In genomic region chr15:89616228-89616627, GRCh38 we compare ENCODE assay signal across 24 cellular contexts. TPM values are rescaled to one million over a fixed set of nuclear protein-coding genes. Genes with fewer than 3 reads are reported as not detected.
DNase-seq lines count a peak whose midpoint lies in the region; ATAC-seq, FAIRE-seq and TF ChIP-seq lines count a peak whose summit lies in the region.
"Had no signal": no experiment of that assay in that cellular context is flagged by ENCODE, and none has a peak within 500 bp of the region (broad histone marks: within the 10 kb centered on the region; RNA-seq: fewer than 3 reads in every experiment).

No MANE protein-coding gene starts in this region.

- H3K27me3 ChIP-seq in HepG2 (ENCODE audit: control insufficient read depth in 1 of 2, insufficient read depth in 2 of 2, low read length in 2 of 2) (no peaks in the 10 kb centered on the region), right lobe of liver (no peaks in the 10 kb centered on the region), PC-3 (ENCODE audit: low read length) (no peaks in the 10 kb centered on the region)
- H3K27me3 ChIP-seq: BE2C, BLaER1 had no signal

- H3K79me2 ChIP-seq in HepG2 (ENCODE audit: insufficient read depth, low read length) (no peaks in the 10 kb centered on the region), PC-3 (ENCODE audit: low read length) (peaks cover 5% of the 10 kb centered on the region; the same call in 1 of the 2 replicates)

- no peaks in the 10 kb centered on the region for H3K4me1 ChIP-seq in HepG2 (ENCODE audit: insufficient read depth, low read length)
- H3K4me1 ChIP-seq in right lobe of liver, result peaks cover 0 to 6% (median 0%) of the 10 kb centered on the region in 4 donors
- H3K4me1 ChIP-seq in PC-3 (ENCODE audit: insufficient read depth, low read length), result no peaks in the 10 kb centered on the region
- H3K4me1 ChIP-seq: BLaER1 had no signal

- H4K20me1 ChIP-seq in HepG2 (ENCODE audit: insufficient read depth, low read length) (no peaks in the 10 kb centered on the region), PC-3 (ENCODE audit: low read length) (no peaks in the 10 kb centered on the region)
- H4K20me1 ChIP-seq: BLaER1 had no signal

- DNase-seq in HepG2 (ENCODE audit: low spot score) (no peak), right lobe of liver (no peak), PC-3 (no peak), DMS153 treated with DMSO at 0.1 percent for 48 hours (lab: John Stamatoyannopoulos, UW; ENCODE audit: unreplicated experiment) (no peak), ecto neural progenitor cell (ENCODE audit: low spot score) (no peak)
- DNase-seq: ACHN; BE2C; C1 segment of cervical spinal cord; CD4-positive, alpha-beta memory T cell; CD4-positive, CD25-positive, alpha-beta regulatory T cell; CD8-positive, alpha-beta memory T cell; COR-L47; DMS 273 treated with DMSO at 0.1 percent for 48 hours; DMS153; DMS79 treated with DMSO at 0.1 percent for 48 hours; GF-D8 had no signal

- POLR2A ChIA-PET in HepG2 (lab: Yijun Ruan, JAX) (no interaction called here), PC-3 (lab: Charles Lee; ENCODE audit: unreplicated experiment) (no interaction called here)

- in situ Hi-C loops in HepG2 (cut with HindIII; ENCODE audit: extremely low pct_ligation_motif_present, low pct_unique_long_range_greater_than_20kb), result no loop called here

- no peaks in the 10 kb centered on the region for H3F3A ChIP-seq in PC-3 (ENCODE audit: low read length, unreplicated experiment)

- H3K27ac ChIP-seq in HepG2 (ENCODE audit: extremely low read length, insufficient read depth, low read length) (no peak overlapping the region), right lobe of liver (no peak overlapping the region), PC-3 (ENCODE audit: low read length) (no peak overlapping the region)
- H3K27ac ChIP-seq: 22Rv1, BLaER1 had no signal

- H3K9me3 ChIP-seq in HepG2 (ENCODE audit: low read length) (no peaks in the 10 kb centered on the region; the same call in 1 of the 2 replicates), right lobe of liver (no peaks in the 10 kb centered on the region), PC-3 (ENCODE audit: low read length) (no peaks in the 10 kb centered on the region)
- H3K9me3 ChIP-seq: BE2C had no signal

- no peaks in the 10 kb centered on the region for H3K9me2 ChIP-seq in PC-3 (replicated peaks; ENCODE audit: low read length)

- 100% methylated on average over 4 of the region's 4 CpGs for WGBS in HepG2 (ENCODE audit: low lambda C conversion rate)
- WGBS in right lobe of liver (ENCODE audit: insufficient coverage, low coverage, low lambda C conversion rate, missing lambda C conversion rate), result 91% methylated on average over 4 of the region's 4 CpGs

- CTCF ChIA-PET in HepG2 (lab: Yijun Ruan, JAX; ENCODE audit: low intra/inter-chr PET ratio, low total read pairs), result no interaction called here
- CTCF ChIA-PET in PC-3 (lab: Charles Lee), result no interaction called here

- H3K4me2 ChIP-seq in HepG2 (ENCODE audit: low read depth, low read length) (no peak overlapping the region), PC-3 (ENCODE audit: low read length) (no peak overlapping the region)
- H3K4me2 ChIP-seq: BLaER1 had no signal

- TF ChIP-seq EP300 in HepG2 (IDR thresholded peaks at IDR 0.05; ENCODE audit: low read depth in 2 of 2, low read length in 2 of 2), result no peak
- no peak for TF ChIP-seq EP300 in HepG2 (CRISPR knock-in tag; IDR thresholded peaks at IDR 0.05; ENCODE audit: borderline replicate concordance)

- TF ChIP-seq CTCF in HepG2 (CRISPR knock-in tag; IDR thresholded peaks at IDR 0.05) (no peak), right lobe of liver (IDR thresholded peaks at IDR 0.05) (no peak), PC-3 (conservative IDR thresholded peaks at IDR 0.05; ENCODE audit: low read depth, low read length) (no peak)

- no TSS peak for BruUV-seq in HepG2 (replicated peaks; lab: Mats Ljungman, UMichigan)
- no TSS peak for BruUV-seq in PC-3 (replicated peaks; lab: Mats Ljungman, UMichigan)

- H3K36me3 ChIP-seq in HepG2 (replicated peaks in 1 of 2; ENCODE audit: control insufficient read depth in 1 of 2, insufficient read depth in 2 of 2, low read length in 2 of 2) (peaks cover 23 to 76% of the 10 kb centered on the region in 2 experiments), right lobe of liver (no peaks in the 10 kb centered on the region), PC-3 (ENCODE audit: low read depth, low read length) (peaks cover 65% of the 10 kb centered on the region)

- TF ChIP-seq RAD21 in HepG2 (CRISPR knock-in tag; IDR thresholded peaks at IDR 0.05), result no peak

- H2AFZ ChIP-seq in HepG2 (ENCODE audit: low read length) (no peak overlapping the region), PC-3 (ENCODE audit: low read length) (no peak overlapping the region)

- ATAC-seq in HepG2, result no peak
- ATAC-seq in right lobe of liver, result no peak
- ATAC-seq in PC-3, result peak; percentile 38; the same call in 1 of the 2 replicates
- ATAC-seq in esophagus mucosa, result peak; percentile 82
- ATAC-seq in GM18505 (IDR thresholded peaks at IDR 0.05; ENCODE audit: unreplicated experiment), result no peak

- H3K9ac ChIP-seq in HepG2 (ENCODE audit: insufficient read depth, low read depth, low read length) (no peak overlapping the region), PC-3 (ENCODE audit: low read length) (no peak overlapping the region)
- H3K9ac ChIP-seq: BLaER1 had no signal

- H3K4me3 ChIP-seq in HepG2 (replicated peaks in 1 of 3; ENCODE audit: insufficient read depth in 1 of 3, low read depth in 2 of 3, low read length in 3 of 3) (no peak overlapping the region), right lobe of liver (no peak overlapping the region), PC-3 (ENCODE audit: low read length) (no peak overlapping the region)
- H3K4me3 ChIP-seq: BLaER1 had no signal

- TF ChIP-seq POLR2A in HepG2 (IDR thresholded peaks at IDR 0.05; ENCODE audit: insufficient read depth in 1 of 2, low read depth in 2 of 2, low read length in 2 of 2) (no peak), right lobe of liver (IDR thresholded peaks at IDR 0.05) (no peak), GM18505 (IDR thresholded peaks at IDR 0.05; ENCODE audit: borderline replicate concordance, extremely low read depth, insufficient read depth, insufficient read length) (no peak)

- intact Hi-C loops in HepG2 (cut with micrococcal nuclease; ENCODE audit: unreplicated experiment) (no loop called here), right lobe of liver (cut with DNase I) (no loop called here), PC-3 (cut with micrococcal nuclease) (no loop called here)

- no peak for FAIRE-seq in HepG2 (lab: Jason Lieb, UNC)
- FAIRE-seq: G401.6, GM12891, GM19239 had no signal

RNA-seq across cellular contexts. Expression of gene KIF7, which starts 39.0 kb away (rescaled TPM):
- 4.4 and 6.2 TPM in 2 replicates for total RNA-seq in HepG2 (2016; rRNA removed; fragmentation: Illumina TruSeq; extraction: Trizol)
- 0.26 and 0.40 TPM in 2 replicates for total RNA-seq in HepG2 (2016; cell fraction: cytosol; rRNA removed; fragmentation: Illumina TruSeq; extraction: Trizol; ENCODE audit: low read depth)
- total RNA-seq in HepG2 (2016; cell fraction: insoluble cytoplasmic fraction; rRNA removed; fragmentation: Illumina TruSeq; extraction: Trizol), result 3.6 and 6.7 TPM in 2 replicates
- 0.65 and 0.86 TPM in 2 replicates for total RNA-seq in HepG2 (2016; cell fraction: membrane; rRNA removed; fragmentation: Illumina TruSeq; extraction: Trizol)
- total RNA-seq in HepG2 (2016; cell fraction: nucleus; rRNA removed; fragmentation: Illumina TruSeq; extraction: Trizol), result 4.7 and 7.0 TPM in 2 replicates
- polyA plus RNA-seq in HepG2 (2011; rRNA removed), result 1.5 and 2.2 TPM in 2 replicates
- polyA plus RNA-seq in HepG2 (2011; cell fraction: cytosol; rRNA removed), result 1.0 and 1.3 TPM in 2 replicates
- polyA plus RNA-seq in HepG2 (2011; cell fraction: nucleus; rRNA removed), result 7.0 and 11.6 TPM in 2 replicates
- polyA plus RNA-seq in HepG2 (2012), result 1.1 and 1.2 TPM in 2 replicates
- 0.14 and 0.16 TPM in 2 replicates for polyA plus RNA-seq in HepG2 (2016; cell fraction: cytosol; fragmentation: Illumina TruSeq; extraction: Trizol; ENCODE audit: low read depth)
- 3.4 and 4.0 TPM in 2 replicates for polyA plus RNA-seq in HepG2 (2016; cell fraction: insoluble cytoplasmic fraction; fragmentation: Illumina TruSeq; extraction: Trizol; ENCODE audit: low read depth)
- 0.29 and 0.38 TPM in 2 replicates for polyA plus RNA-seq in HepG2 (2016; cell fraction: membrane; fragmentation: Illumina TruSeq; extraction: Trizol; ENCODE audit: low read depth)
- 12.8 and 16.5 TPM in 2 replicates for polyA plus RNA-seq in HepG2 (2016; cell fraction: nucleus; fragmentation: Illumina TruSeq; extraction: Trizol; ENCODE audit: insufficient read depth, low read depth)
- 0.21 and 4.1 TPM in 2 replicates for polyA minus RNA-seq in HepG2 (2011; rRNA and poly(A)+ RNA removed; ENCODE audit: low replicate concordance)
- polyA minus RNA-seq in HepG2 (2011; cell fraction: cytosol; rRNA and poly(A)+ RNA removed), result 0.89 and 1.2 TPM in 2 replicates
- 3.3 and 3.5 TPM in 2 replicates for polyA minus RNA-seq in HepG2 (2011; cell fraction: nucleus; rRNA and poly(A)+ RNA removed)
- under 1 TPM; 0.34 to 0.92 (median 0.48) TPM for total RNA-seq in right lobe of liver
- 18.8 and 27.2 TPM in 2 replicates for total RNA-seq in PC-3 (2014; rRNA removed)
- 0.60 TPM for total RNA-seq in esophagus mucosa
- total RNA-seq: CD4-positive, alpha-beta memory T cell had no signal
- polyA plus RNA-seq: CD14-positive monocyte; CD4-positive, alpha-beta memory T cell; CD4-positive, CD25-positive, alpha-beta regulatory T cell; CD8-positive, alpha-beta memory T cell had no signal

RNA-seq across cellular contexts. Expression of gene TICRR, which starts 41.0 kb away (rescaled TPM):
- total RNA-seq in HepG2 (2016; rRNA removed; fragmentation: Illumina TruSeq; extraction: Trizol), result 14.3 and 14.8 TPM in 2 replicates
- 2.6 and 3.4 TPM in 2 replicates for total RNA-seq in HepG2 (2016; cell fraction: cytosol; rRNA removed; fragmentation: Illumina TruSeq; extraction: Trizol; ENCODE audit: low read depth)
- total RNA-seq in HepG2 (2016; cell fraction: insoluble cytoplasmic fraction; rRNA removed; fragmentation: Illumina TruSeq; extraction: Trizol), result 13.0 and 13.8 TPM in 2 replicates
- total RNA-seq in HepG2 (2016; cell fraction: membrane; rRNA removed; fragmentation: Illumina TruSeq; extraction: Trizol), result 5.7 and 6.1 TPM in 2 replicates
- total RNA-seq in HepG2 (2016; cell fraction: nucleus; rRNA removed; fragmentation: Illumina TruSeq; extraction: Trizol), result 24.1 and 25.6 TPM in 2 replicates
- polyA plus RNA-seq in HepG2 (2011; rRNA removed), result 3.3 and 4.1 TPM in 2 replicates
- polyA plus RNA-seq in HepG2 (2011; cell fraction: cytosol; rRNA removed), result 1.7 and 2.0 TPM in 2 replicates
- polyA plus RNA-seq in HepG2 (2011; cell fraction: nucleus; rRNA removed), result 8.1 and 12.8 TPM in 2 replicates
- polyA plus RNA-seq in HepG2 (2012), result 2.6 and 5.2 TPM in 2 replicates
- 1.4 and 1.7 TPM in 2 replicates for polyA plus RNA-seq in HepG2 (2016; cell fraction: cytosol; fragmentation: Illumina TruSeq; extraction: Trizol; ENCODE audit: low read depth)
- polyA plus RNA-seq in HepG2 (2016; cell fraction: insoluble cytoplasmic fraction; fragmentation: Illumina TruSeq; extraction: Trizol; ENCODE audit: low read depth), result 9.6 and 12.3 TPM in 2 replicates
- 2.4 and 2.7 TPM in 2 replicates for polyA plus RNA-seq in HepG2 (2016; cell fraction: membrane; fragmentation: Illumina TruSeq; extraction: Trizol; ENCODE audit: low read depth)
- 35.2 and 38.1 TPM in 2 replicates for polyA plus RNA-seq in HepG2 (2016; cell fraction: nucleus; fragmentation: Illumina TruSeq; extraction: Trizol; ENCODE audit: insufficient read depth, low read depth)
- polyA minus RNA-seq in HepG2 (2011; rRNA and poly(A)+ RNA removed; ENCODE audit: low replicate concordance), result 12.6 and 58.7 TPM in 2 replicates
- polyA minus RNA-seq in HepG2 (2011; cell fraction: cytosol; rRNA and poly(A)+ RNA removed), result 3.0 and 3.7 TPM in 2 replicates
- 15.5 and 18.4 TPM in 2 replicates for polyA minus RNA-seq in HepG2 (2011; cell fraction: nucleus; rRNA and poly(A)+ RNA removed)
- total RNA-seq in right lobe of liver, result 1 to 10 TPM in 1 of 6 experiments, under 1 TPM in 4, not detected in 1; 0.05 to 1.1 (median 0.24) TPM
- 14.3 and 18.4 TPM in 2 replicates for total RNA-seq in PC-3 (2014; rRNA removed)
- total RNA-seq in esophagus mucosa, result 17.0 TPM
- polyA plus RNA-seq: CD14-positive monocyte; CD8-positive, alpha-beta memory T cell had no signal

Comparison
In these comparisons a context has a peak if more than half of its experiments do, and no peak if none do; other contexts are left out.
1. ATAC-seq: peak in PC-3 (single experiment) and esophagus mucosa (single experiment); none in HepG2 (single experiment), right lobe of liver (0 of 4) and GM18505 (single experiment).